Comparison of ENCODE assay signal across 2 cellular contexts in the genomic region with DNA sequence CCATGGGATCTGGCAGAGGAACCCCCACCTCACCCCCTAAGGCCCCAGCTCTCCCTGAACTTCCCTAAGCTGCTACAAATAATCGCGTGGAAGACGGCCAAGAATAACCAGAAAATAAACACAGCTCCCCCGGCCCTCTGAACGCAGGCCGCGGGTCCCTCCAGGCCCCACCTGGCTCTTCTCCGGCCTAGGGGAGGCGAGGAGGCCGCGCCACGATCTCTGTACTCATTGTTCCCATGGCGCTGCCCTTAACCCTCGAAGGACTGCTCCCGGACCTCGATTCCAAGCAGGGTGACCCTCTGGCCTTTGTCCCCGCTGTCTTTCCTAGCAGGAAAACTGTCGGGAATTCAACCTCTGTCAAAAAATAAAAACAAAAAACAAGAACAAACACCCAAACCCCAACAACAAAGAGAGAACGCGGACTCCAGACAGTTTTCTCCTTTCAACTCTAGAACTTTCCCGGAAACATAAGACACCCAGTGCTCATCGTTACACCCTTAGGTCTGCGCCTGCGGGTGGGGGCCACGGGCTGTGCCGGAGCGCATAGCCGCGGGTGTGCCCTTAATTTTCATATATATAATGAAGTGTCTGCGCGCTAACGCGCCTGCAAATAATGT.
TF ChIP-seq lines count a peak whose summit lies in the region.

No MANE protein-coding gene starts in this region.

TF ChIP-seq in GM23338, 12 proteins besides CTCF, POLR2A, EP300 and RAD21 (continued from another document):
- TF ChIP-seq, protein P1, sequence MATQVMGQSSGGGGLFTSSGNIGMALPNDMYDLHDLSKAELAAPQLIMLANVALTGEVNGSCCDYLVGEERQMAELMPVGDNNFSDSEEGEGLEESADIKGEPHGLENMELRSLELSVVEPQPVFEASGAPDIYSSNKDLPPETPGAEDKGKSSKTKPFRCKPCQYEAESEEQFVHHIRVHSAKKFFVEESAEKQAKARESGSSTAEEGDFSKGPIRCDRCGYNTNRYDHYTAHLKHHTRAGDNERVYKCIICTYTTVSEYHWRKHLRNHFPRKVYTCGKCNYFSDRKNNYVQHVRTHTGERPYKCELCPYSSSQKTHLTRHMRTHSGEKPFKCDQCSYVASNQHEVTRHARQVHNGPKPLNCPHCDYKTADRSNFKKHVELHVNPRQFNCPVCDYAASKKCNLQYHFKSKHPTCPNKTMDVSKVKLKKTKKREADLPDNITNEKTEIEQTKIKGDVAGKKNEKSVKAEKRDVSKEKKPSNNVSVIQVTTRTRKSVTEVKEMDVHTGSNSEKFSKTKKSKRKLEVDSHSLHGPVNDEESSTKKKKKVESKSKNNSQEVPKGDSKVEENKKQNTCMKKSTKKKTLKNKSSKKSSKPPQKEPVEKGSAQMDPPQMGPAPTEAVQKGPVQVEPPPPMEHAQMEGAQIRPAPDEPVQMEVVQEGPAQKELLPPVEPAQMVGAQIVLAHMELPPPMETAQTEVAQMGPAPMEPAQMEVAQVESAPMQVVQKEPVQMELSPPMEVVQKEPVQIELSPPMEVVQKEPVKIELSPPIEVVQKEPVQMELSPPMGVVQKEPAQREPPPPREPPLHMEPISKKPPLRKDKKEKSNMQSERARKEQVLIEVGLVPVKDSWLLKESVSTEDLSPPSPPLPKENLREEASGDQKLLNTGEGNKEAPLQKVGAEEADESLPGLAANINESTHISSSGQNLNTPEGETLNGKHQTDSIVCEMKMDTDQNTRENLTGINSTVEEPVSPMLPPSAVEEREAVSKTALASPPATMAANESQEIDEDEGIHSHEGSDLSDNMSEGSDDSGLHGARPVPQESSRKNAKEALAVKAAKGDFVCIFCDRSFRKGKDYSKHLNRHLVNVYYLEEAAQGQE (IDR thresholded peaks at IDR 0.05; ENCODE audit: unreplicated experiment): no peak

TF ChIP-seq in WTC11, 78 proteins besides CTCF, POLR2A, EP300 and RAD21 (continued from another document):
- TF ChIP-seq, protein P2, sequence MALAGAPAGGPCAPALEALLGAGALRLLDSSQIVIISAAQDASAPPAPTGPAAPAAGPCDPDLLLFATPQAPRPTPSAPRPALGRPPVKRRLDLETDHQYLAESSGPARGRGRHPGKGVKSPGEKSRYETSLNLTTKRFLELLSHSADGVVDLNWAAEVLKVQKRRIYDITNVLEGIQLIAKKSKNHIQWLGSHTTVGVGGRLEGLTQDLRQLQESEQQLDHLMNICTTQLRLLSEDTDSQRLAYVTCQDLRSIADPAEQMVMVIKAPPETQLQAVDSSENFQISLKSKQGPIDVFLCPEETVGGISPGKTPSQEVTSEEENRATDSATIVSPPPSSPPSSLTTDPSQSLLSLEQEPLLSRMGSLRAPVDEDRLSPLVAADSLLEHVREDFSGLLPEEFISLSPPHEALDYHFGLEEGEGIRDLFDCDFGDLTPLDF (CRISPR knock-in tag; IDR thresholded peaks at IDR 0.05): no peak
- TF ChIP-seq, protein P3, sequence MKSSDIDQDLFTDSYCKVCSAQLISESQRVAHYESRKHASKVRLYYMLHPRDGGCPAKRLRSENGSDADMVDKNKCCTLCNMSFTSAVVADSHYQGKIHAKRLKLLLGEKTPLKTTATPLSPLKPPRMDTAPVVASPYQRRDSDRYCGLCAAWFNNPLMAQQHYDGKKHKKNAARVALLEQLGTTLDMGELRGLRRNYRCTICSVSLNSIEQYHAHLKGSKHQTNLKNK (CRISPR knock-in tag; IDR thresholded peaks at IDR 0.05): no peak
- TF ChIP-seq, protein P4, sequence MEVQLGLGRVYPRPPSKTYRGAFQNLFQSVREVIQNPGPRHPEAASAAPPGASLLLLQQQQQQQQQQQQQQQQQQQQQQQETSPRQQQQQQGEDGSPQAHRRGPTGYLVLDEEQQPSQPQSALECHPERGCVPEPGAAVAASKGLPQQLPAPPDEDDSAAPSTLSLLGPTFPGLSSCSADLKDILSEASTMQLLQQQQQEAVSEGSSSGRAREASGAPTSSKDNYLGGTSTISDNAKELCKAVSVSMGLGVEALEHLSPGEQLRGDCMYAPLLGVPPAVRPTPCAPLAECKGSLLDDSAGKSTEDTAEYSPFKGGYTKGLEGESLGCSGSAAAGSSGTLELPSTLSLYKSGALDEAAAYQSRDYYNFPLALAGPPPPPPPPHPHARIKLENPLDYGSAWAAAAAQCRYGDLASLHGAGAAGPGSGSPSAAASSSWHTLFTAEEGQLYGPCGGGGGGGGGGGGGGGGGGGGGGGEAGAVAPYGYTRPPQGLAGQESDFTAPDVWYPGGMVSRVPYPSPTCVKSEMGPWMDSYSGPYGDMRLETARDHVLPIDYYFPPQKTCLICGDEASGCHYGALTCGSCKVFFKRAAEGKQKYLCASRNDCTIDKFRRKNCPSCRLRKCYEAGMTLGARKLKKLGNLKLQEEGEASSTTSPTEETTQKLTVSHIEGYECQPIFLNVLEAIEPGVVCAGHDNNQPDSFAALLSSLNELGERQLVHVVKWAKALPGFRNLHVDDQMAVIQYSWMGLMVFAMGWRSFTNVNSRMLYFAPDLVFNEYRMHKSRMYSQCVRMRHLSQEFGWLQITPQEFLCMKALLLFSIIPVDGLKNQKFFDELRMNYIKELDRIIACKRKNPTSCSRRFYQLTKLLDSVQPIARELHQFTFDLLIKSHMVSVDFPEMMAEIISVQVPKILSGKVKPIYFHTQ (CRISPR knock-in tag; IDR thresholded peaks at IDR 0.05): no peak
- TF ChIP-seq, protein P5, sequence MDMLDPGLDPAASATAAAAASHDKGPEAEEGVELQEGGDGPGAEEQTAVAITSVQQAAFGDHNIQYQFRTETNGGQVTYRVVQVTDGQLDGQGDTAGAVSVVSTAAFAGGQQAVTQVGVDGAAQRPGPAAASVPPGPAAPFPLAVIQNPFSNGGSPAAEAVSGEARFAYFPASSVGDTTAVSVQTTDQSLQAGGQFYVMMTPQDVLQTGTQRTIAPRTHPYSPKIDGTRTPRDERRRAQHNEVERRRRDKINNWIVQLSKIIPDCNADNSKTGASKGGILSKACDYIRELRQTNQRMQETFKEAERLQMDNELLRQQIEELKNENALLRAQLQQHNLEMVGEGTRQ (CRISPR knock-in tag; IDR thresholded peaks at IDR 0.05): no peak
- no peak for TF ChIP-seq SOX15 (CRISPR knock-in tag; IDR thresholded peaks at IDR 0.05)
- TF ChIP-seq MXD4 (CRISPR knock-in tag; IDR thresholded peaks at IDR 0.05; ENCODE audit: borderline replicate concordance): no peak
- no peak for TF ChIP-seq JAZF1 (CRISPR knock-in tag; IDR thresholded peaks at IDR 0.05)
- TF ChIP-seq, protein P6, sequence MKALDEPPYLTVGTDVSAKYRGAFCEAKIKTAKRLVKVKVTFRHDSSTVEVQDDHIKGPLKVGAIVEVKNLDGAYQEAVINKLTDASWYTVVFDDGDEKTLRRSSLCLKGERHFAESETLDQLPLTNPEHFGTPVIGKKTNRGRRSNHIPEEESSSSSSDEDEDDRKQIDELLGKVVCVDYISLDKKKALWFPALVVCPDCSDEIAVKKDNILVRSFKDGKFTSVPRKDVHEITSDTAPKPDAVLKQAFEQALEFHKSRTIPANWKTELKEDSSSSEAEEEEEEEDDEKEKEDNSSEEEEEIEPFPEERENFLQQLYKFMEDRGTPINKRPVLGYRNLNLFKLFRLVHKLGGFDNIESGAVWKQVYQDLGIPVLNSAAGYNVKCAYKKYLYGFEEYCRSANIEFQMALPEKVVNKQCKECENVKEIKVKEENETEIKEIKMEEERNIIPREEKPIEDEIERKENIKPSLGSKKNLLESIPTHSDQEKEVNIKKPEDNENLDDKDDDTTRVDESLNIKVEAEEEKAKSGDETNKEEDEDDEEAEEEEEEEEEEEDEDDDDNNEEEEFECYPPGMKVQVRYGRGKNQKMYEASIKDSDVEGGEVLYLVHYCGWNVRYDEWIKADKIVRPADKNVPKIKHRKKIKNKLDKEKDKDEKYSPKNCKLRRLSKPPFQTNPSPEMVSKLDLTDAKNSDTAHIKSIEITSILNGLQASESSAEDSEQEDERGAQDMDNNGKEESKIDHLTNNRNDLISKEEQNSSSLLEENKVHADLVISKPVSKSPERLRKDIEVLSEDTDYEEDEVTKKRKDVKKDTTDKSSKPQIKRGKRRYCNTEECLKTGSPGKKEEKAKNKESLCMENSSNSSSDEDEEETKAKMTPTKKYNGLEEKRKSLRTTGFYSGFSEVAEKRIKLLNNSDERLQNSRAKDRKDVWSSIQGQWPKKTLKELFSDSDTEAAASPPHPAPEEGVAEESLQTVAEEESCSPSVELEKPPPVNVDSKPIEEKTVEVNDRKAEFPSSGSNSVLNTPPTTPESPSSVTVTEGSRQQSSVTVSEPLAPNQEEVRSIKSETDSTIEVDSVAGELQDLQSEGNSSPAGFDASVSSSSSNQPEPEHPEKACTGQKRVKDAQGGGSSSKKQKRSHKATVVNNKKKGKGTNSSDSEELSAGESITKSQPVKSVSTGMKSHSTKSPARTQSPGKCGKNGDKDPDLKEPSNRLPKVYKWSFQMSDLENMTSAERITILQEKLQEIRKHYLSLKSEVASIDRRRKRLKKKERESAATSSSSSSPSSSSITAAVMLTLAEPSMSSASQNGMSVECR (CRISPR knock-in tag; IDR thresholded peaks at IDR 0.05; ENCODE audit: borderline replicate concordance): no peak
- no peak for TF ChIP-seq RELA (CRISPR knock-in tag; IDR thresholded peaks at IDR 0.05; ENCODE audit: borderline replicate concordance)
- TF ChIP-seq, protein P7, sequence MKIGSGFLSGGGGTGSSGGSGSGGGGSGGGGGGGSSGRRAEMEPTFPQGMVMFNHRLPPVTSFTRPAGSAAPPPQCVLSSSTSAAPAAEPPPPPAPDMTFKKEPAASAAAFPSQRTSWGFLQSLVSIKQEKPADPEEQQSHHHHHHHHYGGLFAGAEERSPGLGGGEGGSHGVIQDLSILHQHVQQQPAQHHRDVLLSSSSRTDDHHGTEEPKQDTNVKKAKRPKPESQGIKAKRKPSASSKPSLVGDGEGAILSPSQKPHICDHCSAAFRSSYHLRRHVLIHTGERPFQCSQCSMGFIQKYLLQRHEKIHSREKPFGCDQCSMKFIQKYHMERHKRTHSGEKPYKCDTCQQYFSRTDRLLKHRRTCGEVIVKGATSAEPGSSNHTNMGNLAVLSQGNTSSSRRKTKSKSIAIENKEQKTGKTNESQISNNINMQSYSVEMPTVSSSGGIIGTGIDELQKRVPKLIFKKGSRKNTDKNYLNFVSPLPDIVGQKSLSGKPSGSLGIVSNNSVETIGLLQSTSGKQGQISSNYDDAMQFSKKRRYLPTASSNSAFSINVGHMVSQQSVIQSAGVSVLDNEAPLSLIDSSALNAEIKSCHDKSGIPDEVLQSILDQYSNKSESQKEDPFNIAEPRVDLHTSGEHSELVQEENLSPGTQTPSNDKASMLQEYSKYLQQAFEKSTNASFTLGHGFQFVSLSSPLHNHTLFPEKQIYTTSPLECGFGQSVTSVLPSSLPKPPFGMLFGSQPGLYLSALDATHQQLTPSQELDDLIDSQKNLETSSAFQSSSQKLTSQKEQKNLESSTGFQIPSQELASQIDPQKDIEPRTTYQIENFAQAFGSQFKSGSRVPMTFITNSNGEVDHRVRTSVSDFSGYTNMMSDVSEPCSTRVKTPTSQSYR (CRISPR knock-in tag; IDR thresholded peaks at IDR 0.05): no peak
- no peak for TF ChIP-seq ZNF671 (CRISPR knock-in tag; IDR thresholded peaks at IDR 0.05)
- TF ChIP-seq, protein P8, sequence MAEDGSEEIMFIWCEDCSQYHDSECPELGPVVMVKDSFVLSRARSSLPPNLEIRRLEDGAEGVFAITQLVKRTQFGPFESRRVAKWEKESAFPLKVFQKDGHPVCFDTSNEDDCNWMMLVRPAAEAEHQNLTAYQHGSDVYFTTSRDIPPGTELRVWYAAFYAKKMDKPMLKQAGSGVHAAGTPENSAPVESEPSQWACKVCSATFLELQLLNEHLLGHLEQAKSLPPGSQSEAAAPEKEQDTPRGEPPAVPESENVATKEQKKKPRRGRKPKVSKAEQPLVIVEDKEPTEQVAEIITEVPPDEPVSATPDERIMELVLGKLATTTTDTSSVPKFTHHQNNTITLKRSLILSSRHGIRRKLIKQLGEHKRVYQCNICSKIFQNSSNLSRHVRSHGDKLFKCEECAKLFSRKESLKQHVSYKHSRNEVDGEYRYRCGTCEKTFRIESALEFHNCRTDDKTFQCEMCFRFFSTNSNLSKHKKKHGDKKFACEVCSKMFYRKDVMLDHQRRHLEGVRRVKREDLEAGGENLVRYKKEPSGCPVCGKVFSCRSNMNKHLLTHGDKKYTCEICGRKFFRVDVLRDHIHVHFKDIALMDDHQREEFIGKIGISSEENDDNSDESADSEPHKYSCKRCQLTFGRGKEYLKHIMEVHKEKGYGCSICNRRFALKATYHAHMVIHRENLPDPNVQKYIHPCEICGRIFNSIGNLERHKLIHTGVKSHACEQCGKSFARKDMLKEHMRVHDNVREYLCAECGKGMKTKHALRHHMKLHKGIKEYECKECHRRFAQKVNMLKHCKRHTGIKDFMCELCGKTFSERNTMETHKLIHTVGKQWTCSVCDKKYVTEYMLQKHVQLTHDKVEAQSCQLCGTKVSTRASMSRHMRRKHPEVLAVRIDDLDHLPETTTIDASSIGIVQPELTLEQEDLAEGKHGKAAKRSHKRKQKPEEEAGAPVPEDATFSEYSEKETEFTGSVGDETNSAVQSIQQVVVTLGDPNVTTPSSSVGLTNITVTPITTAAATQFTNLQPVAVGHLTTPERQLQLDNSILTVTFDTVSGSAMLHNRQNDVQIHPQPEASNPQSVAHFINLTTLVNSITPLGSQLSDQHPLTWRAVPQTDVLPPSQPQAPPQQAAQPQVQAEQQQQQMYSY (CRISPR knock-in tag; IDR thresholded peaks at IDR 0.05): no peak
